ENCODE assay signal across 19 cellular contexts in the genomic region with DNA sequence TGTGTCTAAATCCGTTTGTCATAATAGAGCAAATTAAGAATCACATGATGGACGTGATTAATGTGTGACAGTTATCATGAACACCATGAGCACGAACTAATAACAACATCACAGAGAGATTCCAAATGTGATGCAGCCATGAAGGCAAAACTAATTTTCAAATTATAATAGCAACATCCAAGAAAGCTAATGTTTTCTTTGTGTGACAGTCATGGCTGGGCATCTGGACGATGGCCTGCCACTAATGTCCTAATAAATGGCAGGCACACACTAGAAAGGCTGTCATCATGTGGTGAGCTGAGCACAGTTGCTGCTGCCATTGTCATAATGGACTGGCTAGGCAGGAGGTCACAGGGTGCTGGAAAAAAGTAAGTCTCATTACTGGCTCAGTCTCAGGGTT.
DNase-seq lines count a peak whose midpoint lies in the region; ATAC-seq and TF ChIP-seq lines count a peak whose summit lies in the region.
"Had no signal": no experiment of that assay in that cellular context is flagged by ENCODE, and none has a peak within 500 bp of the region (broad histone marks: within the 10 kb centered on the region; RNA-seq: fewer than 3 reads in every experiment).

No MANE protein-coding gene starts in this region.

- H3K4me1 ChIP-seq in SK-N-SH (ENCODE audit: control insufficient read depth in 1 of 2, insufficient read depth in 2 of 2, low read depth in 1 of 2, low read length in 1 of 2) = peaks cover 0 to 12% of the 10 kb centered on the region in 2 experiments; a peak in 2 of 4 replicates
- H3K4me1 ChIP-seq: BLaER1 treated with 17β-estradiol and CSF1 and Interleukin-3, amounts not matched to agents 10 nM and 100 nM had no signal

- POLR2A ChIA-PET in SK-N-SH (lab: Yijun Ruan, JAX) = no interaction called here

- ATAC-seq in left ventricle myocardium superior = peak; percentile 60
- ATAC-seq in left cardiac atrium = no peak
- ATAC-seq: GM23338, PC-3 had no signal

- no peak overlapping the region for H3K9ac ChIP-seq in SK-N-SH
- H3K9ac ChIP-seq: BLaER1 treated with 17β-estradiol and CSF1 and Interleukin-3, amounts not matched to agents 10 nM and 100 nM had no signal

- 76% methylated on average over 4 of the region's 4 CpGs for WGBS in SK-N-SH (ENCODE audit: low lambda C conversion rate)

- CTCF ChIA-PET in SK-N-SH (lab: Yijun Ruan, JAX) = interaction anchor here (0.6 kb wide), 1 partner anchor 69 kb away, joined by 3 read pairs; no protein-coding TSS in a partner anchor

- H3K9me3 ChIP-seq in SK-N-SH = no peaks in the 10 kb centered on the region
- H3K9me3 ChIP-seq: BLaER1 treated with 17β-estradiol and CSF1 and Interleukin-3, amounts not matched to agents 10 nM and 100 nM; HAP-1 had no signal

- peak in 1 of 2 experiments; percentile 82; a peak in 2 of 4 replicates for TF ChIP-seq EP300 in SK-N-SH (IDR thresholded peaks at IDR 0.05; ENCODE audit: borderline replicate concordance in 1 of 2, low read depth in 1 of 2, low read length in 1 of 2)

- no peaks in the 10 kb centered on the region for H3K27me3 ChIP-seq in SK-N-SH (ENCODE audit: insufficient read depth)
- H3K27me3 ChIP-seq: BLaER1 treated with 17β-estradiol and CSF1 and Interleukin-3, amounts not matched to agents 10 nM and 100 nM had no signal

- no peak overlapping the region for H2AFZ ChIP-seq in SK-N-SH (ENCODE audit: low read depth)
- H2AFZ ChIP-seq: GM23338 had no signal

- DNase-seq in left ventricle myocardium superior (no peak), left cardiac atrium (no peak), SK-N-SH (peak; percentile 37), myocyte (ENCODE audit: low read depth) (peak; percentile 29), activated gamma-delta T cell (lab: John Stamatoyannopoulos, UW) (no peak), NCI-H2171 treated with DMSO at 0.1 percent for 48 hours (lab: John Stamatoyannopoulos, UW) (no peak), LoVo (ENCODE audit: low spot score) (no peak)
- no peak for DNase-seq in activated CD4-positive, CD25-positive, alpha-beta regulatory T cell (lab: John Stamatoyannopoulos, UW)
- DNase-seq: CD4-positive, alpha-beta T cell; HFFc6; KBM-7; MM.1S; NCI-H1694 treated with DMSO at 0.1 percent for 48 hours; NCI-H2081; NCI-H774; PC-3 had no signal

- no peaks in the 10 kb centered on the region for H3K79me2 ChIP-seq in SK-N-SH (ENCODE audit: insufficient read depth)

- intact Hi-C loops in left ventricle myocardium superior (cut with micrococcal nuclease) (no loop called here), left cardiac atrium (cut with DNase I) (no loop called here)

- peak; percentile 15; the same call in 1 of the 2 replicates for TF ChIP-seq RAD21 in SK-N-SH (IDR thresholded peaks at IDR 0.05; ENCODE audit: low read length)

- no peak overlapping the region for H3K4me3 ChIP-seq in SK-N-SH (ENCODE audit: low read depth in 2 of 2, low read length in 1 of 2)
- H3K4me3 ChIP-seq: BLaER1 treated with 17β-estradiol and CSF1 and Interleukin-3, amounts not matched to agents 10 nM and 100 nM; GM23338; HAP-1 had no signal

- TF ChIP-seq CTCF in SK-N-SH (IDR thresholded peaks at IDR 0.05) = no peak

- peak overlapping the region in 1 of 2 experiments; percentile 90; a peak in 2 of 4 replicates for H3K27ac ChIP-seq in SK-N-SH (ENCODE audit: low read depth in 2 of 2, low read length in 1 of 2)
- H3K27ac ChIP-seq: BLaER1 treated with 17β-estradiol and CSF1 and Interleukin-3, amounts not matched to agents 10 nM and 100 nM had no signal

- H3K9me2 ChIP-seq in SK-N-SH = no peaks in the 10 kb centered on the region

- no peaks in the 10 kb centered on the region for H3F3A ChIP-seq in SK-N-SH (replicated peaks; ENCODE audit: insufficient read depth)

- no peak overlapping the region for H3K4me2 ChIP-seq in SK-N-SH
- H3K4me2 ChIP-seq: BLaER1 treated with 17β-estradiol and CSF1 and Interleukin-3, amounts not matched to agents 10 nM and 100 nM; GM23338 had no signal

- no peaks in the 10 kb centered on the region for H3K36me3 ChIP-seq in SK-N-SH (replicated peaks in 1 of 2; ENCODE audit: control insufficient read depth in 1 of 2, insufficient read depth in 2 of 2, low read length in 1 of 2)
- H3K36me3 ChIP-seq: BLaER1 treated with 17β-estradiol and CSF1 and Interleukin-3, amounts not matched to agents 10 nM and 100 nM; HAP-1 had no signal

- H4K20me1 ChIP-seq in SK-N-SH (ENCODE audit: insufficient read depth) = no peaks in the 10 kb centered on the region
- H4K20me1 ChIP-seq: BLaER1 treated with 17β-estradiol and CSF1 and Interleukin-3, amounts not matched to agents 10 nM and 100 nM had no signal

TF ChIP-seq in SK-N-SH, 30 proteins besides CTCF, POLR2A, EP300 and RAD21:
- TF ChIP-seq TAF1 (IDR thresholded peaks at IDR 0.05; ENCODE audit: borderline replicate concordance, low read depth, low read length) = no peak
- TF ChIP-seq CHD2 (IDR thresholded peaks at IDR 0.05; ENCODE audit: low read length, partially characterized antibody) = peak; percentile 69
- TF ChIP-seq GATA2 (CRISPR knock-in tag; IDR thresholded peaks at IDR 0.05) = peak; percentile 51
- peak; percentile 70; the same call in 1 of the 2 replicates for TF ChIP-seq RCOR1 (IDR thresholded peaks at IDR 0.05; ENCODE audit: low read length)
- no peak for TF ChIP-seq POLR2AphosphoS5 (IDR thresholded peaks at IDR 0.05; ENCODE audit: low read depth, low read length)

Comparison
In these comparisons a context has a peak if more than half of its experiments do, and no peak if none do; other contexts are left out.
1. DNase-seq: peak in SK-N-SH (single experiment) and myocyte (single experiment); none in left ventricle myocardium superior (single experiment), left cardiac atrium (single experiment), activated gamma-delta T cell (single experiment), NCI-H2171 treated with DMSO at 0.1 percent for 48 hours (single experiment), activated CD4-positive, CD25-positive, alpha-beta regulatory T cell (0 of 4) and LoVo (single experiment).